Comparison of ENCODE assay signal across 11 cellular contexts in the genomic region with DNA sequence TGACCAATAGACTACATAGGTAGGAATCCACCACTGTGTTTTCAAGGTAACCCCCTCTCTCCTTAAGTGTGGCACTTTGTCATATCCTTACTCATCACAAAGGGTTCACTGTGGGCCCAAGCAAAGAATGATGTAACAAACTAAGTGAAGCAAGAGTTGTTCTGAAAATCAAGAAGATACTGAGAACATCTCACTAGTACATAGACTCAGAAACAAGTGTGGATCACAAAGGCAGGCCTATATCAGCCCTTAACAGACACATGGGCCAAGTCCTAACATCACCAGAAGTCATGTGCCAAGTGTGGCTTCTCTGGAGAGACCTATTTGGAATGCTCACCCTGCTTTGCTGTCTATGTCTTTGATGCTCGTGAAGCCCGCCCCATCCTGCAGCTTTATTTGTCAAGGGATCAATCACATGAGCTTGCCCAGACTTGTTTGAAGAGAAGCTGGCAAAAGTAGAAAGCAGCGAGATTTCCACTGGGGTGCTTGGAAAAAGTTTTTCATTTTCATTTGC.
DNase-seq lines count a peak whose midpoint lies in the region; ATAC-seq, FAIRE-seq and TF ChIP-seq lines count a peak whose summit lies in the region.
"Had no signal": no experiment of that assay in that cellular context is flagged by ENCODE, and none has a peak within 500 bp of the region (broad histone marks: within the 10 kb centered on the region; RNA-seq: fewer than 3 reads in every experiment).

No MANE protein-coding gene starts in this region.

- DNase-seq in NCI-H1417 treated with DMSO at 0.1 percent for 48 hours (lab: John Stamatoyannopoulos, UW): peak; percentile 63
- no peak for DNase-seq in GM12878 (ENCODE audit: low read depth, low spot score)
- no peak for DNase-seq in nucleus accumbens (lab: John Stamatoyannopoulos, UW)
- DNase-seq in NCI-H1092 (lab: John Stamatoyannopoulos, UW): no peak
- DNase-seq in G401 (ENCODE audit: low spot score): no peak
- DNase-seq in natural killer cell: no peak
- DNase-seq: NCI-H82 had no signal

- SMC1A ChIA-PET in GM12878 (lab: Charles Lee; ENCODE audit: uncharacterized antibody, unreplicated experiment): no interaction called here

- H3K4me2 ChIP-seq in GM12878 (ENCODE audit: control insufficient read depth, insufficient read depth): no peak overlapping the region

- H3K36me3 Mint-ChIP-seq in natural killer cell: no peaks in the 10 kb centered on the region
- H3K36me3 Mint-ChIP-seq: activated naive CD8-positive, alpha-beta T cell had no signal

- no peak overlapping the region for H3K9ac ChIP-seq in GM12878 (ENCODE audit: control insufficient read depth, insufficient read depth, low read length)

- CTCF ChIA-PET in GM12878 (lab: Yijun Ruan, JAX): no interaction called here

- TF ChIP-seq POLR2A in GM12878 (IDR thresholded peaks at IDR 0.05; ENCODE audit: low read depth, low read length): no peak

- H3K79me2 ChIP-seq in GM12878 (ENCODE audit: control insufficient read depth, insufficient read depth, low read length): no peaks in the 10 kb centered on the region

- peaks cover 0 to 10% of the 10 kb centered on the region in 2 donors for H3K27me3 Mint-ChIP-seq in natural killer cell (ENCODE audit: low read depth in 2 of 2)
- H3K27me3 Mint-ChIP-seq: activated naive CD8-positive, alpha-beta T cell had no signal

- H4K20me1 ChIP-seq in GM12878 (ENCODE audit: control insufficient read depth, insufficient read depth): no peaks in the 10 kb centered on the region

- H3K9me3 Mint-ChIP-seq in natural killer cell: no peaks in the 10 kb centered on the region

- H3K36me3 ChIP-seq in GM12878 (ENCODE audit: control insufficient read depth in 2 of 2, insufficient read depth in 2 of 2, low read length in 1 of 2) (no peaks in the 10 kb centered on the region), muscle layer of duodenum (ENCODE audit: control insufficient read depth in 1 of 2, insufficient read depth in 2 of 2, low read length in 2 of 2) (no peaks in the 10 kb centered on the region)

- POLR2A ChIA-PET in GM12878 (lab: Charles Lee): no interaction called here

- peak; percentile 29; the same call in 1 of the 3 replicates for ATAC-seq in GM12878
- ATAC-seq in natural killer cell: no peak

- RAD21 ChIA-PET in GM12878 (lab: Charles Lee; ENCODE audit: unreplicated experiment): no interaction called here

- 77% methylated on average over 3 of the region's 3 CpGs for WGBS in GM12878 (ENCODE audit: insufficient coverage, insufficient replicate concordance, low lambda C conversion rate, missing lambda C conversion rate)

- no peak overlapping the region for H2AFZ ChIP-seq in GM12878 (ENCODE audit: control insufficient read depth, low read depth, low read length)

- no TSS peak for BruUV-seq in GM12878 (replicated peaks; lab: Mats Ljungman, UMichigan)

- FAIRE-seq in GM12878 (lab: Jason Lieb, UNC): no peak

- TF ChIP-seq EP300 in GM12878 (IDR thresholded peaks at IDR 0.05; ENCODE audit: borderline replicate concordance in 1 of 2, control insufficient read depth in 1 of 2, low read depth in 2 of 2, low read length in 2 of 2): no peak

- intact Hi-C loops in GM12878 (cut with micrococcal nuclease; ENCODE audit: unreplicated experiment): no loop called here
- intact Hi-C loops in natural killer cell (cut with micrococcal nuclease): no loop called here

- H3K4me3 Mint-ChIP-seq in natural killer cell: no peak overlapping the region
- H3K4me3 Mint-ChIP-seq: activated naive CD8-positive, alpha-beta T cell had no signal

- in situ Hi-C loops in GM12878 (cut with MboI) (no loop called here), G401 (cut with HindIII; ENCODE audit: low sequenced_read_pairs) (no loop called here)

- H3K4me1 ChIP-seq in GM12878 (ENCODE audit: control insufficient read depth, insufficient read depth, low read length) (no peaks in the 10 kb centered on the region), muscle layer of duodenum (ENCODE audit: control insufficient read depth in 1 of 2, insufficient read depth in 2 of 2, low read length in 2 of 2) (peaks cover 0 to 6% of the 10 kb centered on the region in 2 donors)

- H3K27ac Mint-ChIP-seq in natural killer cell: no peak overlapping the region
- H3K27ac Mint-ChIP-seq: activated naive CD8-positive, alpha-beta T cell had no signal

- no peaks in the 10 kb centered on the region for H3K9me3 ChIP-seq in GM12878 (replicated peaks; ENCODE audit: control insufficient read depth, insufficient read depth, low read length)
- no peaks in the 10 kb centered on the region for H3K9me3 ChIP-seq in muscle layer of duodenum (ENCODE audit: control insufficient read depth in 1 of 2, low read length in 2 of 2)

- peaks cover 22 to 28% of the 10 kb centered on the region in 2 donors for H3K4me1 Mint-ChIP-seq in natural killer cell

- TF ChIP-seq RAD21 in GM12878 (IDR thresholded peaks at IDR 0.05; ENCODE audit: insufficient read depth, low read depth, low read length): no peak

- TF ChIP-seq CTCF in C4-2B (conservative IDR thresholded peaks at IDR 0.05) (no peak), GM12878 (IDR thresholded peaks at IDR 0.05 in 2 of 3, conservative IDR thresholded peaks at IDR 0.05 in 1 of 3; ENCODE audit: control insufficient read depth in 2 of 3, extremely low read depth in 1 of 3, insufficient read depth in 1 of 3, low read depth in 3 of 3, low read length in 3 of 3) (no peak), natural killer cell (IDR thresholded peaks at IDR 0.05) (no peak)

- H3K27ac ChIP-seq in C4-2B: peak overlapping the region; percentile 15
- H3K27ac ChIP-seq in GM12878 (ENCODE audit: control insufficient read depth, insufficient read depth): no peak overlapping the region
- H3K27ac ChIP-seq in muscle layer of duodenum (ENCODE audit: low read length): peak overlapping the region; percentile 6
- H3K27ac ChIP-seq: HL-60 had no signal

- H3K4me3 ChIP-seq in GM12878 (no peak overlapping the region), muscle layer of duodenum (ENCODE audit: low read depth in 1 of 2, low read length in 2 of 2) (no peak overlapping the region)

- H3K27me3 ChIP-seq in GM12878 (replicated peaks in 1 of 2; ENCODE audit: control insufficient read depth in 2 of 2, insufficient read depth in 2 of 2, low read length in 1 of 2) (no peaks in the 10 kb centered on the region; a peak in 1 of 4 replicates), muscle layer of duodenum (ENCODE audit: low read depth, low read length) (no peaks in the 10 kb centered on the region)

TF ChIP-seq in GM12878, 131 proteins besides CTCF, POLR2A, EP300 and RAD21 (continues in another document):
- TF ChIP-seq, protein P1, sequence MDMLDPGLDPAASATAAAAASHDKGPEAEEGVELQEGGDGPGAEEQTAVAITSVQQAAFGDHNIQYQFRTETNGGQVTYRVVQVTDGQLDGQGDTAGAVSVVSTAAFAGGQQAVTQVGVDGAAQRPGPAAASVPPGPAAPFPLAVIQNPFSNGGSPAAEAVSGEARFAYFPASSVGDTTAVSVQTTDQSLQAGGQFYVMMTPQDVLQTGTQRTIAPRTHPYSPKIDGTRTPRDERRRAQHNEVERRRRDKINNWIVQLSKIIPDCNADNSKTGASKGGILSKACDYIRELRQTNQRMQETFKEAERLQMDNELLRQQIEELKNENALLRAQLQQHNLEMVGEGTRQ (IDR thresholded peaks at IDR 0.05; ENCODE audit: borderline replicate concordance, low read depth, low read length): no peak
- TF ChIP-seq RFX5 (IDR thresholded peaks at IDR 0.05; ENCODE audit: low read depth, low read length) (no peak), PAX5 (IDR thresholded peaks at IDR 0.05; ENCODE audit: borderline replicate concordance, low read depth, low read length) (no peak), ETV6 (conservative IDR thresholded peaks at IDR 0.05 in 1 of 2, IDR thresholded peaks at IDR 0.05 in 1 of 2; ENCODE audit: borderline replicate concordance in 1 of 2, low read depth in 1 of 2) (no peak), SIN3A (IDR thresholded peaks at IDR 0.05; ENCODE audit: low read depth, low read length) (no peak), HDAC6 (IDR thresholded peaks at IDR 0.05; ENCODE audit: unreplicated experiment) (no peak), ASH2L (IDR thresholded peaks at IDR 0.05; ENCODE audit: borderline replicate concordance, low read depth) (no peak), CREM (IDR thresholded peaks at IDR 0.05; ENCODE audit: low read depth) (no peak)
- TF ChIP-seq, protein P2, sequence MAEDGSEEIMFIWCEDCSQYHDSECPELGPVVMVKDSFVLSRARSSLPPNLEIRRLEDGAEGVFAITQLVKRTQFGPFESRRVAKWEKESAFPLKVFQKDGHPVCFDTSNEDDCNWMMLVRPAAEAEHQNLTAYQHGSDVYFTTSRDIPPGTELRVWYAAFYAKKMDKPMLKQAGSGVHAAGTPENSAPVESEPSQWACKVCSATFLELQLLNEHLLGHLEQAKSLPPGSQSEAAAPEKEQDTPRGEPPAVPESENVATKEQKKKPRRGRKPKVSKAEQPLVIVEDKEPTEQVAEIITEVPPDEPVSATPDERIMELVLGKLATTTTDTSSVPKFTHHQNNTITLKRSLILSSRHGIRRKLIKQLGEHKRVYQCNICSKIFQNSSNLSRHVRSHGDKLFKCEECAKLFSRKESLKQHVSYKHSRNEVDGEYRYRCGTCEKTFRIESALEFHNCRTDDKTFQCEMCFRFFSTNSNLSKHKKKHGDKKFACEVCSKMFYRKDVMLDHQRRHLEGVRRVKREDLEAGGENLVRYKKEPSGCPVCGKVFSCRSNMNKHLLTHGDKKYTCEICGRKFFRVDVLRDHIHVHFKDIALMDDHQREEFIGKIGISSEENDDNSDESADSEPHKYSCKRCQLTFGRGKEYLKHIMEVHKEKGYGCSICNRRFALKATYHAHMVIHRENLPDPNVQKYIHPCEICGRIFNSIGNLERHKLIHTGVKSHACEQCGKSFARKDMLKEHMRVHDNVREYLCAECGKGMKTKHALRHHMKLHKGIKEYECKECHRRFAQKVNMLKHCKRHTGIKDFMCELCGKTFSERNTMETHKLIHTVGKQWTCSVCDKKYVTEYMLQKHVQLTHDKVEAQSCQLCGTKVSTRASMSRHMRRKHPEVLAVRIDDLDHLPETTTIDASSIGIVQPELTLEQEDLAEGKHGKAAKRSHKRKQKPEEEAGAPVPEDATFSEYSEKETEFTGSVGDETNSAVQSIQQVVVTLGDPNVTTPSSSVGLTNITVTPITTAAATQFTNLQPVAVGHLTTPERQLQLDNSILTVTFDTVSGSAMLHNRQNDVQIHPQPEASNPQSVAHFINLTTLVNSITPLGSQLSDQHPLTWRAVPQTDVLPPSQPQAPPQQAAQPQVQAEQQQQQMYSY (CRISPR knock-in tag; IDR thresholded peaks at IDR 0.05): no peak
